Comparison of ENCODE assay signal across 35 cellular contexts in genomic region chr17:57569860-57570259, GRCh38.
A peak's percentile ranks its signal among the peaks of the same experiment; 100 is the strongest.
DNase-seq lines count a peak whose midpoint lies in the region; ATAC-seq and TF ChIP-seq lines count a peak whose summit lies in the region.
"Had no signal": no experiment of that assay in that cellular context is flagged by ENCODE, and none has a peak within 500 bp of the region (broad histone marks: within the 10 kb centered on the region; RNA-seq: fewer than 3 reads in every experiment).

No MANE protein-coding gene starts in this region.

- no peaks in the 10 kb centered on the region for H3K27me3 ChIP-seq in stomach
- H3K27me3 ChIP-seq: body of pancreas, foreskin keratinocyte, heart left ventricle, tibial artery had no signal

- WGBS in stomach, 5 donors, result 94 to 98% (median 96%) methylated on average over 7 of the region's 7 CpGs

- H3K4me3 ChIP-seq in fibroblast of villous mesenchyme (ENCODE audit: low read depth, low read length) (no peak overlapping the region), stomach (no peak overlapping the region)
- H3K4me3 ChIP-seq: body of pancreas, HAP-1, heart left ventricle, prostate gland, tibial artery had no signal

- H3K27me3 Mint-ChIP-seq in type B pancreatic cell, result no peaks in the 10 kb centered on the region
- H3K27me3 Mint-ChIP-seq: activated CD8-positive, alpha-beta T cell treated with anti-CD3 and anti-CD28 coated beads for 36 hours; activated naive CD4-positive, alpha-beta T cell treated with anti-CD3 and anti-CD28 coated beads, Interleukin-2, amount 10 ng/mL, durations not matched to agents 7 days and 5 days; naive B cell had no signal

- TF ChIP-seq CTCF in fibroblast of villous mesenchyme (IDR thresholded peaks at IDR 0.05; ENCODE audit: insufficient read depth, low read depth, low read length), result no peak
- no peak for TF ChIP-seq CTCF in type B pancreatic cell (conservative IDR thresholded peaks at IDR 0.05)
- no peak for TF ChIP-seq CTCF in stomach (IDR thresholded peaks at IDR 0.05)

- H3K27ac ChIP-seq in stomach, result no peak overlapping the region
- H3K27ac ChIP-seq: 22Rv1, body of pancreas, foreskin keratinocyte, prostate gland, tibial artery had no signal

- peaks cover 41% of the 10 kb centered on the region for H3K4me1 Mint-ChIP-seq in type B pancreatic cell (ENCODE audit: unreplicated experiment)
- H3K4me1 Mint-ChIP-seq: activated naive CD4-positive, alpha-beta T cell treated with anti-CD3 and anti-CD28 coated beads, Interleukin-2, amount 10 ng/mL, durations not matched to agents 7 days and 5 days had no signal

- peak overlapping the region; percentile 48 for H3K27ac Mint-ChIP-seq in type B pancreatic cell
- H3K27ac Mint-ChIP-seq: activated CD8-positive, alpha-beta T cell treated with anti-CD3 and anti-CD28 coated beads for 36 hours; activated naive CD4-positive, alpha-beta T cell treated with anti-CD3 and anti-CD28 coated beads, Interleukin-2, amount 10 ng/mL, durations not matched to agents 7 days and 5 days; activated T-helper 1 cell treated with anti-CD3 and anti-CD28 coated beads, Interleukin-12 subunit alpha, Interleukin-12 subunit beta, Interleukin-2, Interleukin-4 antibody, amounts not matched to agents 30 ng/mL and 10 ng/mL and 1 ng/mL, durations not matched to agents 14 hours and 24 hours and 36 hours; endodermal cell; T-helper 2 cell treated with Interferon-gamma antibody and Interleukin-4, amounts not matched to agents 5 μg/mL and 100 μg/mL, for 36 hours had no signal

- no peaks in the 10 kb centered on the region for H3K36me3 ChIP-seq in stomach
- H3K36me3 ChIP-seq: HAP-1, heart left ventricle, prostate gland, tibial artery had no signal

- no peaks in the 10 kb centered on the region for H3K9me3 ChIP-seq in stomach
- H3K9me3 ChIP-seq: body of pancreas, HAP-1, heart left ventricle, prostate gland, tibial artery had no signal

- peaks cover 0 to 31% (median 12%) of the 10 kb centered on the region in 4 donors for H3K4me1 ChIP-seq in stomach
- H3K4me1 ChIP-seq: foreskin keratinocyte, prostate gland had no signal

- no peak for ATAC-seq in GM18909 (IDR thresholded peaks at IDR 0.05; ENCODE audit: poor library complexity, unreplicated experiment)
- ATAC-seq: activated CD8-positive, alpha-beta T cell treated with anti-CD3 and anti-CD28 coated beads for 36 hours; body of pancreas; esophagus mucosa; foreskin keratinocyte; heart left ventricle; sciatic nerve had no signal

- TF ChIP-seq POLR2A in stomach (IDR thresholded peaks at IDR 0.05), result no peak

- intact Hi-C loops in stomach (cut with DNase I; ENCODE audit: low total_unique reads), result no loop called here

- TF ChIP-seq EP300 in stomach (IDR thresholded peaks at IDR 0.05), result no peak

- peak; percentile 35 for DNase-seq in DMS79 treated with DMSO at 0.1 percent for 48 hours (lab: John Stamatoyannopoulos, UW)
- DNase-seq in DMS79 (lab: John Stamatoyannopoulos, UW), result no peak
- DNase-seq in NCI-H69 (lab: John Stamatoyannopoulos, UW), result peak; percentile 96
- DNase-seq in fibroblast of villous mesenchyme (ENCODE audit: low read depth), result peak; percentile 53
- DNase-seq in type B pancreatic cell (ENCODE audit: extremely low spot score, unreplicated experiment), result no peak
- DNase-seq in stomach, result no peak
- no peak for DNase-seq in DMS114 treated with DMSO at 0.1 percent for 48 hours (lab: John Stamatoyannopoulos, UW; ENCODE audit: unreplicated experiment)
- DNase-seq: activated CD4-positive, alpha-beta T cell treated with anti-CD3 and anti-CD28 coated beads for 1 hour; activated CD8-positive, alpha-beta memory T cell treated with anti-CD3 and anti-CD28 coated beads, Interleukin-2, amount 50 U/mL, for 48 hours; activated CD8-positive, alpha-beta T cell treated with anti-CD3 and anti-CD28 coated beads for 36 hours; activated naive CD4-positive, alpha-beta T cell treated with anti-CD3 and anti-CD28 coated beads, Interleukin-2, amount 10 ng/mL, durations not matched to agents 7 days and 5 days; body of pancreas; Calu3; cerebellar nuclear complex; dermis blood vessel endothelial cell; foreskin keratinocyte; heart left ventricle; islet precursor cell; Karpas-422; left ventricle myocardium superior; naive B cell; NCI-H524 treated with DMSO at 0.1 percent for 48 hours; nucleus accumbens; stimulated activated CD8-positive, alpha-beta memory T cell treated with anti-CD3 and anti-CD28 coated beads, Interleukin-4, amount 100 ng/mL, for 48 hours; tibial artery had no signal

- H3K4me3 Mint-ChIP-seq in type B pancreatic cell, result no peak overlapping the region
- H3K4me3 Mint-ChIP-seq: activated CD8-positive, alpha-beta T cell treated with anti-CD3 and anti-CD28 coated beads for 36 hours; activated naive CD4-positive, alpha-beta T cell treated with anti-CD3 and anti-CD28 coated beads, Interleukin-2, amount 10 ng/mL, durations not matched to agents 7 days and 5 days; activated T-helper 1 cell treated with anti-CD3 and anti-CD28 coated beads, Interleukin-12 subunit alpha, Interleukin-12 subunit beta, Interleukin-2, Interleukin-4 antibody, amounts not matched to agents 30 ng/mL and 10 ng/mL and 1 ng/mL, durations not matched to agents 14 hours and 24 hours and 36 hours; CD14-positive monocyte; endodermal cell; naive B cell; T-helper 2 cell treated with Interferon-gamma antibody and Interleukin-4, amounts not matched to agents 5 μg/mL and 100 μg/mL, for 36 hours had no signal

- H3K9me3 Mint-ChIP-seq in type B pancreatic cell, result no peaks in the 10 kb centered on the region
- H3K9me3 Mint-ChIP-seq: activated CD8-positive, alpha-beta T cell treated with anti-CD3 and anti-CD28 coated beads for 36 hours; activated naive CD4-positive, alpha-beta T cell treated with anti-CD3 and anti-CD28 coated beads, Interleukin-2, amount 10 ng/mL, durations not matched to agents 7 days and 5 days; activated T-helper 1 cell treated with anti-CD3 and anti-CD28 coated beads, Interleukin-12 subunit alpha, Interleukin-12 subunit beta, Interleukin-2, Interleukin-4 antibody, amounts not matched to agents 30 ng/mL and 10 ng/mL and 1 ng/mL, durations not matched to agents 14 hours and 24 hours and 36 hours; CD14-positive monocyte; endodermal cell; naive B cell; T-helper 2 cell treated with Interferon-gamma antibody and Interleukin-4, amounts not matched to agents 5 μg/mL and 100 μg/mL, for 36 hours had no signal

- peaks cover 26% of the 10 kb centered on the region for H3K36me3 Mint-ChIP-seq in type B pancreatic cell
- H3K36me3 Mint-ChIP-seq: activated naive CD4-positive, alpha-beta T cell treated with anti-CD3 and anti-CD28 coated beads, Interleukin-2, amount 10 ng/mL, durations not matched to agents 7 days and 5 days had no signal

Comparison
In these comparisons a context has a peak if more than half of its experiments do, and no peak if none do; other contexts are left out.
1. DNase-seq: peak in DMS79 treated with DMSO at 0.1 percent for 48 hours (single experiment), NCI-H69 (single experiment) and fibroblast of villous mesenchyme (single experiment); none in DMS79 (single experiment), type B pancreatic cell (single experiment), stomach (single experiment) and DMS114 treated with DMSO at 0.1 percent for 48 hours (single experiment).